In genomic region chr21:38503588-38503987, GRCh38 we compare ENCODE assay signal across 14 cellular contexts. TPM values are rescaled to one million over a fixed set of nuclear protein-coding genes. Genes with fewer than 3 reads are reported as not detected.
DNase-seq lines count a peak whose midpoint lies in the region; ATAC-seq, FAIRE-seq and TF ChIP-seq lines count a peak whose summit lies in the region.
"Had no signal": no experiment of that assay in that cellular context is flagged by ENCODE, and none has a peak within 500 bp of the region (broad histone marks: within the 10 kb centered on the region; RNA-seq: fewer than 3 reads in every experiment).

No MANE protein-coding gene starts in this region.

- no peak for FAIRE-seq in H1 (lab: Jason Lieb, UNC)

- H3K23ac ChIP-seq in H1 (ENCODE audit: insufficient read length) (no peak overlapping the region), mesenchymal stem cell (ENCODE audit: low read length in 2 of 2) (no peak overlapping the region)

- TF ChIP-seq RAD21 in H1 (IDR thresholded peaks at IDR 0.05 in 1 of 2, conservative IDR thresholded peaks at IDR 0.05 in 1 of 2; ENCODE audit: low read depth in 2 of 2, low read length in 2 of 2) = no peak

- H3K4me1 Mint-ChIP-seq in CD14-positive monocyte (peaks cover 52% of the 10 kb centered on the region), natural killer cell (peaks cover 9 to 17% of the 10 kb centered on the region in 2 donors)

- H3K9me3 ChIP-seq in left ventricle myocardium inferior (replicated peaks) (no peaks in the 10 kb centered on the region), H1 (ENCODE audit: insufficient read depth in 2 of 2, low read depth in 1 of 2, low read length in 1 of 2) (no peaks in the 10 kb centered on the region), mesenchymal stem cell (ENCODE audit: control insufficient read depth, low read length) (no peaks in the 10 kb centered on the region)
- H3K9me3 ChIP-seq: thyroid gland had no signal

- peaks cover 2% of the 10 kb centered on the region; the same call in 1 of the 2 replicates for H3K23me2 ChIP-seq in H1 (ENCODE audit: low read depth, low read length)

- DNase-seq in left ventricle myocardium inferior (no peak), Right ventricle myocardium inferior (ENCODE audit: missing footprints) (no peak), H1 (ENCODE audit: low read depth in 1 of 2, low spot score in 2 of 2) (no peak), mesenchymal stem cell (peak; percentile 85), GM19238 (ENCODE audit: insufficient read length, low spot score) (no peak), CD14-positive monocyte (ENCODE audit: low spot score) (no peak), natural killer cell (no peak), HT-29 (ENCODE audit: low spot score) (no peak)
- DNase-seq: activated CD4-positive, alpha-beta memory T cell treated with anti-CD3 and anti-CD28 coated beads, Interleukin-2, amount 10 ng/mL, durations not matched to agents 7 days and 5 days; activated gamma-delta T cell; hippocampal formation; NCI-H1694; thyroid gland had no signal

- H3K4me3 Mint-ChIP-seq in CD14-positive monocyte (no peak overlapping the region), natural killer cell (no peak overlapping the region)
- H3K4me3 Mint-ChIP-seq: activated CD4-positive, alpha-beta memory T cell treated with anti-CD3 and anti-CD28 coated beads, Interleukin-2, amount 10 ng/mL, durations not matched to agents 7 days and 5 days; dendritic cell treated with granulocyte-macrophage colony-stimulating factor and Interleukin-4, amounts not matched to agents 40 ng/mL and 50 ng/mL, for 4 days had no signal

- no peak for TF ChIP-seq CTCF in left ventricle myocardium inferior (IDR thresholded peaks at IDR 0.05; ENCODE audit: borderline replicate concordance)
- TF ChIP-seq CTCF in H1 (IDR thresholded peaks at IDR 0.05; ENCODE audit: control extremely low read depth in 1 of 3, insufficient read depth in 1 of 3, low read depth in 1 of 3, low read length in 3 of 3) = no peak
- no peak for TF ChIP-seq CTCF in CD14-positive monocyte (IDR thresholded peaks at IDR 0.05)
- no peak for TF ChIP-seq CTCF in natural killer cell (IDR thresholded peaks at IDR 0.05)

- H3K27me3 ChIP-seq in left ventricle myocardium inferior (ENCODE audit: low read depth) = no peaks in the 10 kb centered on the region
- H3K27me3 ChIP-seq in H1 (replicated peaks in 1 of 4; ENCODE audit: control insufficient read depth in 3 of 4, extremely low read depth in 1 of 4, insufficient read depth in 3 of 4, low read length in 3 of 4) = no peaks in the 10 kb centered on the region
- H3K27me3 ChIP-seq in mesenchymal stem cell (ENCODE audit: control insufficient read depth in 1 of 2, insufficient read depth in 1 of 2, low read length in 2 of 2) = peaks cover 0 to 2% of the 10 kb centered on the region in 2 experiments
- H3K27me3 ChIP-seq: thyroid gland had no signal

- H3K14ac ChIP-seq in H1 (ENCODE audit: insufficient read length) (no peak overlapping the region), mesenchymal stem cell (ENCODE audit: low read length in 2 of 2) (no peak overlapping the region)

- H3K18ac ChIP-seq in H1 (ENCODE audit: extremely low read depth, low read length) (no peak overlapping the region; the same call in 1 of the 2 replicates), mesenchymal stem cell (ENCODE audit: low read depth in 1 of 2, low read length in 2 of 2) (no peak overlapping the region)

- no peaks in the 10 kb centered on the region for H3K9me3 Mint-ChIP-seq in CD14-positive monocyte
- no peaks in the 10 kb centered on the region for H3K9me3 Mint-ChIP-seq in natural killer cell
- H3K9me3 Mint-ChIP-seq: activated CD4-positive, alpha-beta memory T cell treated with anti-CD3 and anti-CD28 coated beads, Interleukin-2, amount 10 ng/mL, durations not matched to agents 7 days and 5 days; dendritic cell treated with granulocyte-macrophage colony-stimulating factor and Interleukin-4, amounts not matched to agents 40 ng/mL and 50 ng/mL, for 4 days had no signal

- H3K36me3 Mint-ChIP-seq in CD14-positive monocyte = no peaks in the 10 kb centered on the region
- H3K36me3 Mint-ChIP-seq in natural killer cell = no peaks in the 10 kb centered on the region

- H3K4me3 ChIP-seq in left ventricle myocardium inferior (peak overlapping the region; percentile 34), H1 (ENCODE audit: extremely low read depth in 1 of 4, insufficient read depth in 2 of 4, low read depth in 3 of 4, low read length in 4 of 4) (no peak overlapping the region), mesenchymal stem cell (ENCODE audit: insufficient read depth in 1 of 2, low read depth in 1 of 2, low read length in 2 of 2) (peak overlapping the region in 1 of 2 experiments; percentile 9)
- H3K4me3 ChIP-seq: thyroid gland had no signal

- H2BK12ac ChIP-seq in H1 (ENCODE audit: low read depth, low read length) (no peak overlapping the region), mesenchymal stem cell (ENCODE audit: low read length in 2 of 2) (no peak overlapping the region)

- H3K27ac ChIP-seq in left ventricle myocardium inferior (replicated peaks) = peak overlapping the region; percentile 62
- no peak overlapping the region for H3K27ac ChIP-seq in H1 (ENCODE audit: low read depth, low read length)
- H3K27ac ChIP-seq in mesenchymal stem cell (ENCODE audit: low read length, poor library complexity, severe bottlenecking) = no peak overlapping the region

- H2BK120ac ChIP-seq in H1 (replicated peaks; ENCODE audit: low read depth, low read length) (no peak overlapping the region), mesenchymal stem cell (ENCODE audit: low read depth, low read length) (peak overlapping the region; percentile 3)

- H3K9ac ChIP-seq in H1 (replicated peaks in 1 of 4; ENCODE audit: extremely low read depth in 1 of 4, low read depth in 3 of 4, low read length in 3 of 4) = no peak overlapping the region
- peak overlapping the region; percentile 4 for H3K9ac ChIP-seq in mesenchymal stem cell (ENCODE audit: low read length)

- ATAC-seq in Right ventricle myocardium inferior = no peak
- no peak for ATAC-seq in natural killer cell

- H2BK15ac ChIP-seq in H1 (ENCODE audit: low read length) = 0 out of 2 replicates have a peak overlapping the region, but pooled peaks have one; percentile 77
- no peak overlapping the region for H2BK15ac ChIP-seq in mesenchymal stem cell (ENCODE audit: low read depth, poor library complexity, severe bottlenecking)

- no peak overlapping the region for H4K5ac ChIP-seq in H1 (ENCODE audit: insufficient read length, low read depth, low read length)

- H3K36me3 ChIP-seq in left ventricle myocardium inferior (no peaks in the 10 kb centered on the region), H1 (ENCODE audit: control insufficient read depth in 2 of 4, insufficient read depth in 4 of 4, low read length in 3 of 4) (no peaks in the 10 kb centered on the region), mesenchymal stem cell (ENCODE audit: control insufficient read depth in 1 of 2, insufficient read depth in 2 of 2, low read depth in 1 of 2, low read length in 2 of 2) (no peaks in the 10 kb centered on the region)
- H3K36me3 ChIP-seq: thyroid gland had no signal

- no peak for TF ChIP-seq POLR2A in H1 (IDR thresholded peaks at IDR 0.05; ENCODE audit: control extremely low read depth in 1 of 2, low read depth in 2 of 2, low read length in 2 of 2)

- POLR2A ChIA-PET in H1 (lab: Charles Lee; ENCODE audit: partially characterized antibody) = no interaction called here

- H3K4me2 ChIP-seq in H1 (ENCODE audit: insufficient read depth in 1 of 2, low read depth in 2 of 2, low read length in 2 of 2) (no peak overlapping the region), mesenchymal stem cell (ENCODE audit: low read length, poor library complexity, severe bottlenecking) (no peak overlapping the region)

- no peaks in the 10 kb centered on the region for H3K79me2 ChIP-seq in H1 (ENCODE audit: control insufficient read depth in 1 of 2, insufficient read depth in 2 of 2, low read length in 2 of 2)

- no peak for TF ChIP-seq EP300 in H1 (IDR thresholded peaks at IDR 0.05; ENCODE audit: borderline replicate concordance in 1 of 2, low read depth in 2 of 2, low read length in 2 of 2)

- CTCF ChIA-PET in H1 (lab: Charles Lee; ENCODE audit: partially characterized antibody) = interaction anchor here (1.1 kb wide), 1 partner anchor 78 kb away, joined by 3 read pairs; no protein-coding TSS in a partner anchor

- intact Hi-C loops in left ventricle myocardium inferior (cut with micrococcal nuclease) = loop anchor here (10.0 kb wide), 2 partner anchors 211 to 641 kb away; no protein-coding TSS in a partner anchor
- intact Hi-C loops in Right ventricle myocardium inferior (cut with DNase I) = loop anchor here (5.0 kb wide), 1 partner anchor 331 kb away; no protein-coding TSS in a partner anchor
- intact Hi-C loops in CD14-positive monocyte (cut with micrococcal nuclease) = loop anchor here in 1 of 2 donors (10.0 kb wide), 1 partner anchor 631 kb away; no protein-coding TSS in a partner anchor
- intact Hi-C loops in natural killer cell (cut with micrococcal nuclease) = no loop called here

- H3K4ac ChIP-seq in H1 (replicated peaks; ENCODE audit: insufficient read length, low read depth, low read length) (no peak overlapping the region), mesenchymal stem cell (ENCODE audit: low read depth in 1 of 2, low read length in 2 of 2) (no peak overlapping the region)

- H3K79me1 ChIP-seq in H1 (ENCODE audit: low read depth, low read length) (no peaks in the 10 kb centered on the region), mesenchymal stem cell (replicated peaks; ENCODE audit: low read length, poor library complexity, severe bottlenecking) (no peaks in the 10 kb centered on the region)

- no peak overlapping the region for H3K27ac Mint-ChIP-seq in CD14-positive monocyte
- H3K27ac Mint-ChIP-seq in natural killer cell = no peak overlapping the region
- H3K27ac Mint-ChIP-seq: activated CD4-positive, alpha-beta memory T cell treated with anti-CD3 and anti-CD28 coated beads, Interleukin-2, amount 10 ng/mL, durations not matched to agents 7 days and 5 days; dendritic cell treated with granulocyte-macrophage colony-stimulating factor and Interleukin-4, amounts not matched to agents 40 ng/mL and 50 ng/mL, for 4 days had no signal

- no peak overlapping the region for H2BK20ac ChIP-seq in H1 (ENCODE audit: low read length)

- H4K8ac ChIP-seq in H1 (ENCODE audit: extremely low read depth, insufficient read depth, low read length) = no peak overlapping the region
- H4K8ac ChIP-seq in mesenchymal stem cell (ENCODE audit: low read length) = no peak overlapping the region

- no peak overlapping the region for H2BK5ac ChIP-seq in H1 (ENCODE audit: low read depth, low read length)
- no peak overlapping the region for H2BK5ac ChIP-seq in mesenchymal stem cell (ENCODE audit: low read depth, low read length, poor library complexity, severe bottlenecking)

- no peak overlapping the region for H2AK5ac ChIP-seq in H1 (ENCODE audit: low read depth, low read length)
- no peak overlapping the region for H2AK5ac ChIP-seq in mesenchymal stem cell (ENCODE audit: low read length, severe bottlenecking)

- H3K4me1 ChIP-seq in left ventricle myocardium inferior (peaks cover 47% of the 10 kb centered on the region), H1 (replicated peaks in 1 of 4; ENCODE audit: control insufficient read depth in 3 of 4, insufficient read depth in 4 of 4, low read length in 3 of 4) (peaks cover 1 to 7% (median 4%) of the 10 kb centered on the region in 4 experiments; a peak in 5 of 7 replicates), mesenchymal stem cell (ENCODE audit: control insufficient read depth, insufficient read depth, low read depth, low read length) (peaks cover 4% of the 10 kb centered on the region)
- H3K4me1 ChIP-seq: thyroid gland had no signal

- H4K91ac ChIP-seq in H1 (replicated peaks; ENCODE audit: insufficient read length, low read length) (no peak overlapping the region), mesenchymal stem cell (ENCODE audit: low read length) (no peak overlapping the region)

- no peaks in the 10 kb centered on the region for H4K20me1 ChIP-seq in H1 (replicated peaks in 1 of 2; ENCODE audit: control insufficient read depth in 1 of 2, insufficient read depth in 2 of 2, low read length in 2 of 2)

- H3K56ac ChIP-seq in H1 (replicated peaks; ENCODE audit: insufficient read length, low read depth, low read length) = no peak overlapping the region

- H2AFZ ChIP-seq in H1 (ENCODE audit: low read length) (no peak overlapping the region), mesenchymal stem cell (ENCODE audit: low read depth, low read length) (no peak overlapping the region)

- H3K27me3 Mint-ChIP-seq in CD14-positive monocyte (ENCODE audit: low read depth in 3 of 3) = no peaks in the 10 kb centered on the region
- H3K27me3 Mint-ChIP-seq in natural killer cell (ENCODE audit: low read depth in 2 of 2) = peaks cover 14 to 33% of the 10 kb centered on the region in 2 donors

- 86% methylated on average over 10 of the region's 10 CpGs; no CpG with 5 or more reads in 1 of the 2 experiments for WGBS in H1 (ENCODE audit: extremely low coverage in 1 of 2, insufficient coverage in 1 of 2, insufficient read length in 1 of 2, insufficient replicate concordance in 2 of 2, low coverage in 1 of 2, low lambda C conversion rate in 2 of 2, missing lambda C conversion rate in 1 of 2), 2 experiments
- 32% methylated on average over 9 of the region's 10 CpGs for WGBS in mesenchymal stem cell

RNA-seq across cellular contexts. Expression of gene ERG, which starts 5.3 kb away (rescaled TPM):
- total RNA-seq in left ventricle myocardium inferior (17.3 TPM), Right ventricle myocardium inferior (18.1 TPM), natural killer cell (under 1 TPM in 2 of 3 donors, not detected in 1; 0.36 to 0.58 TPM)
- total RNA-seq in H1 (2021; fragmentation: NEBNext Ultra II Directional; extraction: Animal tissue kit (Norgen Biotek cat#: 25700)) = 3.0 and 3.1 TPM in 2 replicates
- polyA plus RNA-seq in H1 (2011; rRNA removed) (1.0 and 1.1 TPM in 2 replicates), CD14-positive monocyte (under 1 TPM in 1 of 2 donors, not detected in 1; 0.22 TPM)
- polyA plus RNA-seq in H1 (2011; cell fraction: cytosol; rRNA removed) = 0.71 TPM
- 2.3 TPM for polyA plus RNA-seq in H1 (2011; cell fraction: nucleus; rRNA removed)
- polyA plus RNA-seq in H1 (2012, experiment 1 of 2) = 1.1 to 1.7 TPM (median 1.4 TPM) in 4 replicates
- 0.35 TPM for polyA plus RNA-seq in H1 (2012, experiment 2 of 2)
- 2.5 TPM for polyA plus RNA-seq in H1 (2013, experiment 1 of 2)
- 2.3 TPM for polyA plus RNA-seq in H1 (2013, experiment 2 of 2)
- polyA minus RNA-seq in H1 (2011; rRNA and poly(A)+ RNA removed) = 1.1 and 5.0 TPM in 2 replicates
- 0.37 TPM for polyA minus RNA-seq in H1 (2011; cell fraction: cytosol; rRNA and poly(A)+ RNA removed)
- 0.70 TPM for polyA minus RNA-seq in H1 (2011; cell fraction: nucleus; rRNA and poly(A)+ RNA removed)
- polyA plus RNA-seq in mesenchymal stem cell (2013, experiment 1 of 2) = 0.48 TPM
- polyA plus RNA-seq in mesenchymal stem cell (2013, experiment 2 of 2) = 0.45 TPM
- not detected in 2 replicates for total RNA-seq in HT-29 (2014; rRNA removed; shearing (Covaris generic))
- total RNA-seq: activated CD4-positive, alpha-beta memory T cell treated with anti-CD3 and anti-CD28 coated beads, Interleukin-2, amount 10 ng/mL, durations not matched to agents 7 days and 5 days had no signal
